8 cellular contexts compared by ENCODE assay signal in the genomic region with DNA sequence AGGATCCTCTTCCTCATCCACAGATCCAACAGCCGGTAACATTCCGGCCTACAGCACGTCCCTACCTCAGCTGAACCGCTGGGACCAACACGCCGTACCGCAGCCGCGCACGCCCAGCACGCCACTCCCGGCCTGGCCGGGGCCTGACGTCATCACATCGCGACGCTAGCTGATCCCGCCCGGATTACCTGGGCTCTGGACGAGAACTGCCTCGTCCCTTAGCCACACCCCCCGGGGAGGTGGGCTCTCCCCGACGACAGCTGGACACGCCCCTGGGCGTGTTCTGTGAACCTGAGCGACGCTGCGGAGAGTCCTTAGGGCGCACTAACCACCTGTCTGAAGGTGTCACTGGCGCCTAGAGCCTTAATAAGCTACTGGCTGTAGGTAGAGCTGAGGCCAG. TPM values are rescaled to one million over a fixed set of nuclear protein-coding genes. Genes with fewer than 3 reads are reported as not detected.
DNase-seq lines count a peak whose midpoint lies in the region; ATAC-seq, FAIRE-seq and TF ChIP-seq lines count a peak whose summit lies in the region.
"Not testable (repeated sequence)": the region's sequence is repeated elsewhere in the genome, so short reads cannot be mapped to it uniquely, and the experiment has no call there.

A gene (minus strand): TSS at position 101 of the 400 bp plus-strand sequence. CDS start 59 bp downstream, at position 42.

- not testable (repeated sequence) for H3K27me3 Mint-ChIP-seq in activated naive CD8-positive, alpha-beta T cell treated with anti-CD3 and anti-CD28 coated beads, Interleukin-2, amount 10 ng/mL, durations not matched to agents 7 days and 5 days; progenitor cell of endocrine pancreas

- not testable (repeated sequence) for BruUV-seq in HepG2 (replicated peaks; lab: Mats Ljungman, UMichigan)

- H3K4me1 ChIP-seq in Peyer's patch; HepG2 (ENCODE audit: insufficient read depth, low read length); thymus (ENCODE audit: control insufficient read depth, insufficient read depth, low read length): not testable (repeated sequence)

- no CpG with 5 or more reads among the region's 31 CpGs for WGBS in HepG2 (ENCODE audit: low lambda C conversion rate)
- no CpG with 5 or more reads among the region's 31 CpGs for WGBS in thymus

- in situ Hi-C loops in HepG2 (cut with HindIII; ENCODE audit: extremely low pct_ligation_motif_present, low pct_unique_long_range_greater_than_20kb) = not testable (repeated sequence)

- ATAC-seq in activated naive CD8-positive, alpha-beta T cell treated with anti-CD3 and anti-CD28 coated beads, Interleukin-2, amount 10 ng/mL, durations not matched to agents 7 days and 5 days (ENCODE audit: low read depth); HepG2: not testable (repeated sequence)

- H3K36me3 Mint-ChIP-seq in activated naive CD8-positive, alpha-beta T cell treated with anti-CD3 and anti-CD28 coated beads, Interleukin-2, amount 10 ng/mL, durations not matched to agents 7 days and 5 days; progenitor cell of endocrine pancreas (ENCODE audit: insufficient read depth): not testable (repeated sequence)

- H3K9me3 ChIP-seq in Peyer's patch; HepG2 (ENCODE audit: low read length); thymus (ENCODE audit: control insufficient read depth): not testable (repeated sequence)

- H3K27ac Mint-ChIP-seq in activated naive CD8-positive, alpha-beta T cell treated with anti-CD3 and anti-CD28 coated beads, Interleukin-2, amount 10 ng/mL, durations not matched to agents 7 days and 5 days; progenitor cell of endocrine pancreas: not testable (repeated sequence)

- H3K36me3 ChIP-seq in Peyer's patch; HepG2 (replicated peaks in 1 of 2; ENCODE audit: control insufficient read depth in 1 of 2, insufficient read depth in 2 of 2, low read length in 2 of 2); thymus (ENCODE audit: control insufficient read depth, insufficient read depth): not testable (repeated sequence)

- H3K9me3 Mint-ChIP-seq in activated naive CD8-positive, alpha-beta T cell treated with anti-CD3 and anti-CD28 coated beads, Interleukin-2, amount 10 ng/mL, durations not matched to agents 7 days and 5 days; progenitor cell of endocrine pancreas (ENCODE audit: low read depth): not testable (repeated sequence)

- CTCF ChIA-PET in activated CD8-positive, alpha-beta memory T cell treated with anti-CD3 and anti-CD28 coated beads for 36 hours (lab: Charles Lee); HepG2 (lab: Yijun Ruan, JAX; ENCODE audit: low intra/inter-chr PET ratio, low total read pairs): not testable (repeated sequence)

- not testable (repeated sequence) for H3K79me2 ChIP-seq in HepG2 (ENCODE audit: insufficient read depth, low read length)

- H3K4me2 ChIP-seq in HepG2 (ENCODE audit: low read depth, low read length) = not testable (repeated sequence)

- H4K20me1 ChIP-seq in HepG2 (ENCODE audit: insufficient read depth, low read length) = not testable (repeated sequence)

- H3K9ac ChIP-seq in HepG2 (ENCODE audit: insufficient read depth, low read depth, low read length) = not testable (repeated sequence)

- H3K4me1 Mint-ChIP-seq in activated naive CD8-positive, alpha-beta T cell treated with anti-CD3 and anti-CD28 coated beads, Interleukin-2, amount 10 ng/mL, durations not matched to agents 7 days and 5 days; progenitor cell of endocrine pancreas (ENCODE audit: low read depth): not testable (repeated sequence)

- H2AFZ ChIP-seq in HepG2 (ENCODE audit: low read length) = not testable (repeated sequence)

- FAIRE-seq in HepG2 (lab: Jason Lieb, UNC) = not testable (repeated sequence)

- not testable (repeated sequence) for DNase-seq in Daoy (ENCODE audit: low read depth); Peyer's patch; activated naive CD8-positive, alpha-beta T cell treated with anti-CD3 and anti-CD28 coated beads, Interleukin-2, amount 10 ng/mL, durations not matched to agents 7 days and 5 days; dorsolateral prefrontal cortex; HepG2 (ENCODE audit: low spot score); progenitor cell of endocrine pancreas (ENCODE audit: low spot score, unreplicated experiment)

- intact Hi-C loops in dorsolateral prefrontal cortex (cut with DNase I); HepG2 (cut with micrococcal nuclease; ENCODE audit: unreplicated experiment): not testable (repeated sequence)

- POLR2A ChIA-PET in activated CD8-positive, alpha-beta memory T cell treated with anti-CD3 and anti-CD28 coated beads for 36 hours (lab: Charles Lee); activated naive CD8-positive, alpha-beta T cell treated with anti-CD3 and anti-CD28 coated beads, Interleukin-2, amount 10 ng/mL, durations not matched to agents 7 days and 5 days (lab: Charles Lee); HepG2 (lab: Yijun Ruan, JAX): not testable (repeated sequence)

- not testable (repeated sequence) for TF ChIP-seq RAD21 in HepG2 (CRISPR knock-in tag; IDR thresholded peaks at IDR 0.05)

- not testable (repeated sequence) for H3K27me3 ChIP-seq in Peyer's patch; dorsolateral prefrontal cortex; HepG2 (ENCODE audit: control insufficient read depth in 1 of 2, insufficient read depth in 2 of 2, low read length in 2 of 2); thymus (ENCODE audit: control insufficient read depth, insufficient read depth)

- TF ChIP-seq EP300 in HepG2 (IDR thresholded peaks at IDR 0.05; ENCODE audit: low read depth in 2 of 2, low read length in 2 of 2); HepG2 (CRISPR knock-in tag; IDR thresholded peaks at IDR 0.05; ENCODE audit: borderline replicate concordance): not testable (repeated sequence)

- not testable (repeated sequence) for TF ChIP-seq POLR2A in Peyer's patch (IDR thresholded peaks at IDR 0.05); HepG2 (IDR thresholded peaks at IDR 0.05; ENCODE audit: insufficient read depth in 1 of 2, low read depth in 2 of 2, low read length in 2 of 2)

- H3K27ac ChIP-seq in Peyer's patch; dorsolateral prefrontal cortex; HepG2 (ENCODE audit: extremely low read length, insufficient read depth, low read length); thymus (ENCODE audit: low read depth): not testable (repeated sequence)

- not testable (repeated sequence) for H3K4me3 Mint-ChIP-seq in activated naive CD8-positive, alpha-beta T cell treated with anti-CD3 and anti-CD28 coated beads, Interleukin-2, amount 10 ng/mL, durations not matched to agents 7 days and 5 days; progenitor cell of endocrine pancreas (ENCODE audit: low read depth)

- TF ChIP-seq CTCF in Peyer's patch (IDR thresholded peaks at IDR 0.05); dorsolateral prefrontal cortex (IDR thresholded peaks at IDR 0.05 in 54 of 56, conservative IDR thresholded peaks at IDR 0.05 in 2 of 56; ENCODE audit: low read depth in 1 of 56, partially characterized antibody in 56 of 56); HepG2 (CRISPR knock-in tag; IDR thresholded peaks at IDR 0.05); progenitor cell of endocrine pancreas (IDR thresholded peaks at IDR 0.05; ENCODE audit: unreplicated experiment): not testable (repeated sequence)

- not testable (repeated sequence) for H3K4me3 ChIP-seq in Peyer's patch; dorsolateral prefrontal cortex; HepG2 (replicated peaks in 1 of 3; ENCODE audit: insufficient read depth in 1 of 3, low read depth in 2 of 3, low read length in 3 of 3); thymus (ENCODE audit: low read length)

RNA-seq across cellular contexts. Expression of the gene that starts here (rescaled TPM):
- 5.3 and 10.7 TPM in 2 replicates for total RNA-seq in Daoy (2014; rRNA removed; shearing (Covaris generic))
- 10 to 100 TPM in 3 of 4 donors, 1 to 10 TPM in 1; 6.6 to 34.3 (median 24.1) TPM for total RNA-seq in Peyer's patch
- 10 to 100 TPM; 11.6 to 15.1 TPM for total RNA-seq in activated CD8-positive, alpha-beta memory T cell treated with anti-CD3 and anti-CD28 coated beads for 36 hours
- 10 to 100 TPM; 11.4 to 12.9 TPM for total RNA-seq in activated naive CD8-positive, alpha-beta T cell treated with anti-CD3 and anti-CD28 coated beads, Interleukin-2, amount 10 ng/mL, durations not matched to agents 7 days and 5 days
- 10 to 100 TPM in 119 of 120 experiments, 1 to 10 TPM in 1; 9.0 to 48.8 (median 27.2) TPM for total RNA-seq in dorsolateral prefrontal cortex
- total RNA-seq in HepG2 (2016; rRNA removed; fragmentation: Illumina TruSeq; extraction: Trizol) = 15.4 and 20.9 TPM in 2 replicates
- total RNA-seq in HepG2 (2016; cell fraction: cytosol; rRNA removed; fragmentation: Illumina TruSeq; extraction: Trizol; ENCODE audit: low read depth) = 10.4 and 12.5 TPM in 2 replicates
- total RNA-seq in HepG2 (2016; cell fraction: insoluble cytoplasmic fraction; rRNA removed; fragmentation: Illumina TruSeq; extraction: Trizol) = 14.7 and 22.6 TPM in 2 replicates
- 9.0 and 10.5 TPM in 2 replicates for total RNA-seq in HepG2 (2016; cell fraction: membrane; rRNA removed; fragmentation: Illumina TruSeq; extraction: Trizol)
- total RNA-seq in HepG2 (2016; cell fraction: nucleus; rRNA removed; fragmentation: Illumina TruSeq; extraction: Trizol) = 40.5 and 43.0 TPM in 2 replicates
- polyA plus RNA-seq in HepG2 (2011; rRNA removed) = 9.5 and 12.7 TPM in 2 replicates
- polyA plus RNA-seq in HepG2 (2011; cell fraction: cytosol; rRNA removed) = 6.6 and 7.6 TPM in 2 replicates
- polyA plus RNA-seq in HepG2 (2011; cell fraction: nucleus; rRNA removed) = 33.6 and 36.6 TPM in 2 replicates
- 13.9 and 17.4 TPM in 2 replicates for polyA plus RNA-seq in HepG2 (2012)
- polyA plus RNA-seq in HepG2 (2016; cell fraction: cytosol; fragmentation: Illumina TruSeq; extraction: Trizol; ENCODE audit: low read depth) = 4.7 and 11.9 TPM in 2 replicates
- 14.8 and 17.5 TPM in 2 replicates for polyA plus RNA-seq in HepG2 (2016; cell fraction: insoluble cytoplasmic fraction; fragmentation: Illumina TruSeq; extraction: Trizol; ENCODE audit: low read depth)
- polyA plus RNA-seq in HepG2 (2016; cell fraction: membrane; fragmentation: Illumina TruSeq; extraction: Trizol; ENCODE audit: low read depth) = 13.9 and 21.3 TPM in 2 replicates
- polyA plus RNA-seq in HepG2 (2016; cell fraction: nucleus; fragmentation: Illumina TruSeq; extraction: Trizol; ENCODE audit: insufficient read depth, low read depth) = 81.5 and 83.9 TPM in 2 replicates
- polyA minus RNA-seq in HepG2 (2011; rRNA and poly(A)+ RNA removed; ENCODE audit: low replicate concordance) = 5.2 and 14.2 TPM in 2 replicates
- polyA minus RNA-seq in HepG2 (2011; cell fraction: cytosol; rRNA and poly(A)+ RNA removed) = 0.79 and 3.9 TPM in 2 replicates
- polyA minus RNA-seq in HepG2 (2011; cell fraction: nucleus; rRNA and poly(A)+ RNA removed) = 89.5 and 97.7 TPM in 2 replicates
- total RNA-seq in progenitor cell of endocrine pancreas = 15.8 and 18.9 TPM in 2 replicates
- polyA plus RNA-seq in thymus = 58.7 TPM
